ENCODE assay signal across 21 cellular contexts in the genomic region with DNA sequence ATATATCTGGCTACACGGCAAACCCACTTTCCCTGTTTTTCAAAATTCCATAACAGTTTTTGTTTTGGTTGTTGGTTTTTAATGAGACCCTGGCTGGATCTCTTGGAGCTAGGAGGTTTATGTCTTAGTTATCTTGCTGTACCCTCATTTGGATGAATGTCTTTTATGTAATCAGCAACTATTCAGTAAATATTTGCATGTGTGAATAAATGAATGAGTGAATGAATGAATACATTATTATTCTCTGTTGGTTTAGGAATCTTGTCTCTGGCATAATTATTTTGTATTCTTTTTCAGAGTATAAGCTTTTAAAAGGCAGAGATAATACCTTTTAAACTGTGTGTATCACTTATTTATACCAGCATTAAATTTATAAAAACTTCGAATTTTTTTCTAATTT. TPM values are rescaled to one million over a fixed set of nuclear protein-coding genes. Genes with fewer than 3 reads are reported as not detected.
DNase-seq lines count a peak whose midpoint lies in the region; ATAC-seq and TF ChIP-seq lines count a peak whose summit lies in the region.
"Had no signal": no experiment of that assay in that cellular context is flagged by ENCODE, and none has a peak within 500 bp of the region (broad histone marks: within the 10 kb centered on the region; RNA-seq: fewer than 3 reads in every experiment).

No MANE protein-coding gene starts in this region.

- peak overlapping the region; percentile 43 for H3K4me3 Mint-ChIP-seq in glutamatergic neuron (ENCODE audit: unreplicated experiment)
- H3K4me3 Mint-ChIP-seq in stimulated activated memory B cell treated with anti-CD40 and anti-IgM and Interleukin-4, amounts not matched to agents 10 μg/mL and 1 μg/mL and 100 μg/mL, for 72 hours, result peak overlapping the region; percentile 86
- H3K4me3 Mint-ChIP-seq in mesothelial cell of epicardium, result no peak overlapping the region
- H3K4me3 Mint-ChIP-seq in CD8-positive, alpha-beta memory T cell, result no peak overlapping the region
- H3K4me3 Mint-ChIP-seq: CD14-positive monocyte, GM23338 had no signal

- H3K27ac ChIP-seq in HEK293 (ENCODE audit: extremely low read depth, low read depth, low read length) (no peak overlapping the region), PC-3 (ENCODE audit: low read length) (no peak overlapping the region)
- no peak overlapping the region for H3K27ac ChIP-seq in CD8-positive, alpha-beta memory T cell (ENCODE audit: low read depth, low read length)
- H3K27ac ChIP-seq: HL-60 had no signal

- H3K27me3 Mint-ChIP-seq in glutamatergic neuron (ENCODE audit: unreplicated experiment), result peaks cover 6% of the 10 kb centered on the region
- no peaks in the 10 kb centered on the region for H3K27me3 Mint-ChIP-seq in stimulated activated memory B cell treated with anti-CD40 and anti-IgM and Interleukin-4, amounts not matched to agents 10 μg/mL and 1 μg/mL and 100 μg/mL, for 72 hours
- H3K27me3 Mint-ChIP-seq in mesothelial cell of epicardium (ENCODE audit: low read depth), result no peaks in the 10 kb centered on the region
- peaks cover 0 to 13% of the 10 kb centered on the region in 2 donors for H3K27me3 Mint-ChIP-seq in CD8-positive, alpha-beta memory T cell

- H3K9ac ChIP-seq in PC-3 (ENCODE audit: low read length), result no peak overlapping the region
- H3K9ac ChIP-seq: SK-N-SH had no signal

- intact Hi-C loops in PC-3 (cut with micrococcal nuclease), result no loop called here

- H3K36me3 ChIP-seq in HEK293 (ENCODE audit: control insufficient read depth in 2 of 2, insufficient read depth in 1 of 2, low read length in 2 of 2) (no peaks in the 10 kb centered on the region), PC-3 (ENCODE audit: low read depth, low read length) (no peaks in the 10 kb centered on the region)
- no peaks in the 10 kb centered on the region for H3K36me3 ChIP-seq in CD8-positive, alpha-beta memory T cell (ENCODE audit: insufficient read depth, low read length)
- H3K36me3 ChIP-seq: Peyer's patch had no signal

- H3K4me1 ChIP-seq in HEK293 (ENCODE audit: control insufficient read depth, insufficient read depth, low read length) (peaks cover 12% of the 10 kb centered on the region), PC-3 (ENCODE audit: insufficient read depth, low read length) (peaks cover 78% of the 10 kb centered on the region)
- H3K4me1 ChIP-seq in CD8-positive, alpha-beta memory T cell (ENCODE audit: insufficient read depth, low read length), result no peaks in the 10 kb centered on the region

- H3K4me3 ChIP-seq in HEK293 (ENCODE audit: low read depth, low read length), result no peak overlapping the region
- no peak overlapping the region for H3K4me3 ChIP-seq in PC-3 (ENCODE audit: low read length)
- H3K4me3 ChIP-seq in CD8-positive, alpha-beta memory T cell (ENCODE audit: low read length), result no peak overlapping the region
- H3K4me3 ChIP-seq: GM23338, Peyer's patch had no signal

- peaks cover 96% of the 10 kb centered on the region for H3K79me2 ChIP-seq in PC-3 (ENCODE audit: low read length)

- peaks cover 31% of the 10 kb centered on the region for H3K4me1 Mint-ChIP-seq in glutamatergic neuron (ENCODE audit: low read depth, unreplicated experiment)
- H3K4me1 Mint-ChIP-seq in stimulated activated memory B cell treated with anti-CD40 and anti-IgM and Interleukin-4, amounts not matched to agents 10 μg/mL and 1 μg/mL and 100 μg/mL, for 72 hours, result peaks cover 78% of the 10 kb centered on the region
- peaks cover 51% of the 10 kb centered on the region for H3K4me1 Mint-ChIP-seq in mesothelial cell of epicardium
- peaks cover 14 to 20% (median 16%) of the 10 kb centered on the region in 3 donors for H3K4me1 Mint-ChIP-seq in CD8-positive, alpha-beta memory T cell

- CTCF ChIA-PET in HEK293 (lab: Yijun Ruan, JAX), result no interaction called here
- CTCF ChIA-PET in PC-3 (lab: Charles Lee), result no interaction called here
- CTCF ChIA-PET in CD8-positive, alpha-beta memory T cell (lab: Charles Lee), result no interaction called here

- H3K27ac Mint-ChIP-seq in glutamatergic neuron (ENCODE audit: unreplicated experiment) (peak overlapping the region; percentile 18), mesothelial cell of epicardium (no peak overlapping the region)
- H3K27ac Mint-ChIP-seq in stimulated activated memory B cell treated with anti-CD40 and anti-IgM and Interleukin-4, amounts not matched to agents 10 μg/mL and 1 μg/mL and 100 μg/mL, for 72 hours, result peak overlapping the region; percentile 91
- no peak overlapping the region for H3K27ac Mint-ChIP-seq in CD8-positive, alpha-beta memory T cell
- H3K27ac Mint-ChIP-seq: CD14-positive monocyte, GM23338 had no signal

- no peaks in the 10 kb centered on the region for H3K9me3 ChIP-seq in HEK293 (ENCODE audit: control insufficient read depth, insufficient read depth, low read depth, low read length)
- H3K9me3 ChIP-seq in PC-3 (ENCODE audit: low read length), result no peaks in the 10 kb centered on the region
- H3K9me3 ChIP-seq in CD8-positive, alpha-beta memory T cell (ENCODE audit: low read length), result no peaks in the 10 kb centered on the region
- H3K9me3 ChIP-seq: Peyer's patch, SK-N-SH had no signal

- TF ChIP-seq CTCF in HEK293 (tag by site-specific recombination; IDR thresholded peaks at IDR 0.05), result no peak
- no peak for TF ChIP-seq CTCF in PC-3 (conservative IDR thresholded peaks at IDR 0.05; ENCODE audit: low read depth, low read length)
- no peak for TF ChIP-seq CTCF in glutamatergic neuron (IDR thresholded peaks at IDR 0.05; ENCODE audit: partially characterized antibody, unreplicated experiment)
- no peak for TF ChIP-seq CTCF in mesothelial cell of epicardium (IDR thresholded peaks at IDR 0.05; ENCODE audit: unreplicated experiment)

- H3K9me3 Mint-ChIP-seq in glutamatergic neuron (ENCODE audit: unreplicated experiment) (peaks cover 13% of the 10 kb centered on the region), mesothelial cell of epicardium (no peaks in the 10 kb centered on the region)
- H3K9me3 Mint-ChIP-seq in stimulated activated memory B cell treated with anti-CD40 and anti-IgM and Interleukin-4, amounts not matched to agents 10 μg/mL and 1 μg/mL and 100 μg/mL, for 72 hours, result no peaks in the 10 kb centered on the region
- peaks cover 0 to 3% (median 0%) of the 10 kb centered on the region in 5 donors for H3K9me3 Mint-ChIP-seq in CD8-positive, alpha-beta memory T cell
- H3K9me3 Mint-ChIP-seq: GM23338 had no signal

- H3K27me3 ChIP-seq in PC-3 (ENCODE audit: low read length), result no peaks in the 10 kb centered on the region
- H3K27me3 ChIP-seq in CD8-positive, alpha-beta memory T cell (ENCODE audit: insufficient read depth, low read length, poor library complexity, severe bottlenecking), result no peaks in the 10 kb centered on the region
- H3K27me3 ChIP-seq: Peyer's patch had no signal

- no peaks in the 10 kb centered on the region for H3K9me2 ChIP-seq in PC-3 (replicated peaks; ENCODE audit: low read length)
- H3K9me2 ChIP-seq: SK-N-SH had no signal

- H2AFZ ChIP-seq in PC-3 (ENCODE audit: low read length), result no peak overlapping the region
- H2AFZ ChIP-seq: GM23338 had no signal

- BruUV-seq in PC-3 (replicated peaks; lab: Mats Ljungman, UMichigan), result no TSS peak

- DNase-seq in PC-3, result no peak
- DNase-seq in glutamatergic neuron, result no peak
- no peak for DNase-seq in AG08396 (ENCODE audit: low spot score)
- DNase-seq in mesothelial cell of epicardium (ENCODE audit: low spot score in 2 of 2, unreplicated experiment in 2 of 2), result no peak
- no peak for DNase-seq in CD8-positive, alpha-beta memory T cell
- DNase-seq: Karpas-422, MM.1S, NCI-H1105 treated with DMSO at 0.1 percent for 48 hours, NCI-H187 treated with DMSO at 0.1 percent for 48 hours, NCI-H2171, NCI-H446 treated with DMSO at 0.1 percent for 48 hours, NCI-H774, Peyer's patch, Right ventricle myocardium superior, SK-N-SH had no signal

- no peaks in the 10 kb centered on the region for H4K20me1 ChIP-seq in PC-3 (ENCODE audit: low read length)

- POLR2A ChIA-PET in HEK293 (lab: Yijun Ruan, JAX) (no interaction called here), PC-3 (lab: Charles Lee; ENCODE audit: unreplicated experiment) (interaction anchor here (0.6 kb wide), 1 partner anchor 44 kb away, joined by 4 read pairs; no protein-coding TSS in a partner anchor)
- POLR2A ChIA-PET in CD8-positive, alpha-beta memory T cell (lab: Charles Lee), result no interaction called here

- no peaks in the 10 kb centered on the region for H3K36me3 Mint-ChIP-seq in glutamatergic neuron (ENCODE audit: unreplicated experiment)
- H3K36me3 Mint-ChIP-seq in stimulated activated memory B cell treated with anti-CD40 and anti-IgM and Interleukin-4, amounts not matched to agents 10 μg/mL and 1 μg/mL and 100 μg/mL, for 72 hours, result peaks cover 14% of the 10 kb centered on the region
- no peaks in the 10 kb centered on the region for H3K36me3 Mint-ChIP-seq in mesothelial cell of epicardium
- no peaks in the 10 kb centered on the region for H3K36me3 Mint-ChIP-seq in CD8-positive, alpha-beta memory T cell

- peak overlapping the region; percentile 92; the same call in 1 of the 2 replicates for H3K4me2 ChIP-seq in PC-3 (ENCODE audit: low read length)
- H3K4me2 ChIP-seq: GM23338, SK-N-SH had no signal

- H3F3A ChIP-seq in PC-3 (ENCODE audit: low read length, unreplicated experiment), result peaks cover 12% of the 10 kb centered on the region

- ATAC-seq in PC-3, result no peak
- ATAC-seq in stimulated activated memory B cell treated with anti-CD40 and anti-IgM and Interleukin-4, amounts not matched to agents 10 μg/mL and 1 μg/mL and 100 μg/mL, for 72 hours, result no peak
- no peak for ATAC-seq in HG03280 (IDR thresholded peaks at IDR 0.05; ENCODE audit: unreplicated experiment)
- ATAC-seq: GM23338 had no signal

TF ChIP-seq in HEK293, 187 proteins besides CTCF, POLR2A, EP300 and RAD21:
- TF ChIP-seq ZNF24 (tag by site-specific recombination; IDR thresholded peaks at IDR 0.05), result peak; percentile 43; the same call in 1 of the 2 replicates
- TF ChIP-seq KLF1 (tag by site-specific recombination; IDR thresholded peaks at IDR 0.05), result no peak
- TF ChIP-seq ZNF600 (tag by site-specific recombination; IDR thresholded peaks at IDR 0.05), result peak; percentile 82

RNA-seq across cellular contexts. Expression of a gene that starts 3.2 kb away (rescaled TPM):
- total RNA-seq in PC-3 (2014; rRNA removed) (1.2 TPM in 1 of 2 replicates, not detected in the other), glutamatergic neuron (ENCODE audit: unreplicated experiment) (not detected), mesothelial cell of epicardium (0.60 to 1.1 TPM (median 0.90 TPM) in 3 replicates)
- total RNA-seq in CD8-positive, alpha-beta memory T cell, result not detected
- polyA plus RNA-seq in CD8-positive, alpha-beta memory T cell, result not detected
- total RNA-seq: GM23338 had no signal
- polyA plus RNA-seq: CD14-positive monocyte had no signal

RNA-seq across cellular contexts. Expression of a gene that starts 4.3 kb away (rescaled TPM):
- total RNA-seq in PC-3 (2014; rRNA removed) (68.4 and 80.9 TPM in 2 replicates), glutamatergic neuron (ENCODE audit: unreplicated experiment) (144 TPM), mesothelial cell of epicardium (53.1 to 63.2 TPM (median 58.2 TPM) in 3 replicates)
- total RNA-seq in CD8-positive, alpha-beta memory T cell, result 10 to 100 TPM; 11.9 to 13.0 TPM
- polyA plus RNA-seq in CD8-positive, alpha-beta memory T cell, result 7.9 TPM

Comparison
In these comparisons a context has a peak if more than half of its experiments do, and no peak if none do; other contexts are left out.
1. H3K27ac Mint-ChIP-seq: peak in glutamatergic neuron (single experiment) and stimulated activated memory B cell treated with anti-CD40 and anti-IgM and Interleukin-4, amounts not matched to agents 10 μg/mL and 1 μg/mL and 100 μg/mL, for 72 hours (single experiment); none in mesothelial cell of epicardium (single experiment) and CD8-positive, alpha-beta memory T cell (0 of 8).
2. H3K4me3 Mint-ChIP-seq: peak in glutamatergic neuron (single experiment) and stimulated activated memory B cell treated with anti-CD40 and anti-IgM and Interleukin-4, amounts not matched to agents 10 μg/mL and 1 μg/mL and 100 μg/mL, for 72 hours (single experiment); none in mesothelial cell of epicardium (single experiment) and CD8-positive, alpha-beta memory T cell (0 of 7).